Comparison of ENCODE assay signal across 16 cellular contexts in the genomic region with DNA sequence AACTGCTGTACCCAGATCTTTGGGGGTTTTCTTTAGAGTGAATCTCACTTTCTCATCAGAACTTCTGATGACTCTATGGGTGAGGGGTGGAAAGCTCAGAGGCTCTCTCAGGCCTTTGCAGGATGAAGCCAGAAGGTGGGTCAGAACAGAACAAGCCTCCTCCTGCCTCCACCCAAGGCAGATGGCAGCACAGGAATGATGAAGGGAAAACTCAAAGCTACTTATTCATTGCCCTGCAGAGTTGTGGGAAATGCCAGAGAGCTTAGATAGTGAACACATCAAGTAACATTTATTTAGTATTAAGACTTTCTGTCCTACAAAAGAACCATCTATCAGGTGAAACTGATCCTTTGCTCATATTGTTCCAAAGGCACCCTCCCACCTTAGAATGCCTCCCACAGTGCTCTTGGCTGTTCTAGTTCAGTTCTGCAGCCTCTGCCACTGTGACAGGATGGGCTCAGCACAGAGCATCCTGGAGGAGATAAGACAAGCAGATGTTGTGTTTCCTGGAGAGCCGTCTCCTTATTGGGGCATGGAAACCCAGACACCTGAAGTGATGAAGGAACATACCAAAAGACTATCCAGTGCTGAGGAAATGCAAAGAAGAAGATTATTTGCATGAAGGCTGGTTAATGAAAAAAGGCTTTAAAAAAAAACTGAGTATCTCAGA.
DNase-seq lines count a peak whose midpoint lies in the region; ATAC-seq and TF ChIP-seq lines count a peak whose summit lies in the region.
"Had no signal": no experiment of that assay in that cellular context is flagged by ENCODE, and none has a peak within 500 bp of the region (broad histone marks: within the 10 kb centered on the region; RNA-seq: fewer than 3 reads in every experiment).

No MANE protein-coding gene starts in this region.

- H3K36me3 Mint-ChIP-seq in HFFc6 (ENCODE audit: low read depth) = peaks cover 20% of the 10 kb centered on the region
- H3K36me3 Mint-ChIP-seq in neural crest cell (ENCODE audit: low read depth) = no peaks in the 10 kb centered on the region
- H3K36me3 Mint-ChIP-seq: CD8-positive, alpha-beta memory T cell had no signal

- H3K27me3 Mint-ChIP-seq in HFFc6 (ENCODE audit: insufficient read depth) (no peaks in the 10 kb centered on the region; the same call in 1 of the 2 replicates), neural crest cell (ENCODE audit: low read depth) (no peaks in the 10 kb centered on the region)

- no peak for ATAC-seq in GM19455 (IDR thresholded peaks at IDR 0.05; ENCODE audit: unreplicated experiment)

- no peaks in the 10 kb centered on the region for H3K9me3 Mint-ChIP-seq in HFFc6
- no peaks in the 10 kb centered on the region for H3K9me3 Mint-ChIP-seq in neural crest cell
- H3K9me3 Mint-ChIP-seq: CD8-positive, alpha-beta memory T cell had no signal

- H3K27ac Mint-ChIP-seq in HFFc6 (peak overlapping the region; percentile 66), neural crest cell (ENCODE audit: unreplicated experiment) (peak overlapping the region; percentile 46)
- H3K27ac Mint-ChIP-seq: CD8-positive, alpha-beta memory T cell had no signal

- no peak for TF ChIP-seq CTCF in AG10803 (conservative IDR thresholded peaks at IDR 0.05; ENCODE audit: low read length)
- no peak for TF ChIP-seq CTCF in HFFc6 (IDR thresholded peaks at IDR 0.05)
- TF ChIP-seq CTCF in neural crest cell (conservative IDR thresholded peaks at IDR 0.05) = no peak

- peak; percentile 13 for DNase-seq in AG10803 (ENCODE audit: low read depth)
- peak; percentile 18 for DNase-seq in HFFc6
- DNase-seq in SK-N-DZ (ENCODE audit: low spot score) = peak; percentile 51
- no peak for DNase-seq in neural crest cell (ENCODE audit: low read depth, low spot score)
- DNase-seq in NAMALWA (ENCODE audit: low spot score) = no peak
- no peak for DNase-seq in NCI-H146 (lab: John Stamatoyannopoulos, UW)
- DNase-seq in posterior vena cava (ENCODE audit: low spot score) = no peak
- DNase-seq: AML-193; Caco-2; CD8-positive, alpha-beta memory T cell; DND-41; GF-D8; H7; KBM-7 had no signal

- intact Hi-C loops in posterior vena cava (cut with DNase I) = no loop called here

- no peak overlapping the region for H3K4me3 ChIP-seq in AG10803 (ENCODE audit: low read length)
- H3K4me3 ChIP-seq: BLaER1 had no signal

- H3K4me1 Mint-ChIP-seq in HFFc6 (ENCODE audit: low read depth) (peaks cover 11% of the 10 kb centered on the region), neural crest cell (peaks cover 9% of the 10 kb centered on the region)
- H3K4me1 Mint-ChIP-seq: CD8-positive, alpha-beta memory T cell had no signal

- H3K4me3 Mint-ChIP-seq in HFFc6 (no peak overlapping the region; the same call in 1 of the 2 replicates), neural crest cell (no peak overlapping the region)
- H3K4me3 Mint-ChIP-seq: CD8-positive, alpha-beta memory T cell had no signal

Comparison
In these comparisons a context has a peak if more than half of its experiments do, and no peak if none do; other contexts are left out.
1. DNase-seq: peak in AG10803 (single experiment), HFFc6 (single experiment) and SK-N-DZ (single experiment); none in neural crest cell (single experiment), NAMALWA (single experiment), NCI-H146 (single experiment) and posterior vena cava (single experiment).